10 cellular contexts compared by ENCODE assay signal in the genomic region with DNA sequence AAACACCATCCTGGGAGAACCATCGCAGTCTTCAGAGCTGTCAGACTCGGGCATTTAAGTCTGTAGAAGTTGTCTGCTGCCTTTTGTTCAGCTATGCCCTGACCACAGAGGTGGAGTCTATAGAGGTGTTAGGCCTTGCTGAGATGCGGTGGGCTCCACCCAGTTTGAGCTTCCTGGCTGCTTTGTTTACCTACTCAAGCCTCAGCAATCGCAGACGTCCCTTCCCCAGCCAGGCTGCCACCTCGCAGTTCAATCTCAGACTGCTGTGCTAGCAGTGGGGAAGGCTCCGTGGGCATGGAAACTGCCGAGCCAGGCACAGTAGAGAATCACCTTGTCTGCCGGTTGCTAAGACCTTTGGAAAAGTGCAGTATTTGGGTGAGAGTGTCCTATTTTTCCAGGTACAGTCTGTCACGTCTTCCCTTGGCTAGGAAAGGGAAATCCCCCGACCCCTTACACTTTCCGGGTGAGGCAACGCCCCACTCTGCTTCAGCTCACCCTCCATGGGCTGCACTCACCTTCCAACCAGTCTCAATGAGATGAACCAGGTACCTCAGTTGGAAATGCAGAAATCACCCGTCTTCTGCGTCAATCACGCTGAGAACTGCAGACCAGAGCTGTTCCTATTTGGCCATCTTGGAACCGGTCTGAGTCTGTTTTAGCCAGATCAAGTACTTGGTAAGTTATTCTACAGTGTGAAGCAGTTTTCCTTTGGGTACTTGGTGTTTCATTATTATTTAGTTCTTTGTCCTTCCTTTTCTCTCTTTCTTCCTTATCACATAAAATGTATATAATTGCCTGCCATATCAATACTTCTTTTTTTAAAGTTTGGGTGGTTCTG.
DNase-seq lines count a peak whose midpoint lies in the region; ATAC-seq and TF ChIP-seq lines count a peak whose summit lies in the region.
"Had no signal": no experiment of that assay in that cellular context is flagged by ENCODE, and none has a peak within 500 bp of the region (broad histone marks: within the 10 kb centered on the region; RNA-seq: fewer than 3 reads in every experiment).

No MANE protein-coding gene starts in this region.

- H3K9me3 ChIP-seq in right atrium auricular region (no peaks in the 10 kb centered on the region), upper lobe of right lung (no peaks in the 10 kb centered on the region)

- H3K27me3 ChIP-seq in right atrium auricular region: no peaks in the 10 kb centered on the region
- H3K27me3 ChIP-seq in upper lobe of right lung: no peaks in the 10 kb centered on the region

- H3K27ac ChIP-seq in right atrium auricular region (no peak overlapping the region), upper lobe of right lung (peak overlapping the region; percentile 42)

- peaks cover 33% of the 10 kb centered on the region for H3K4me1 Mint-ChIP-seq in activated T-helper 17 cell treated with anti-CD3 and anti-CD28 coated beads, Interleukin-2, amount 50 U/mL, for 72 hours

- ATAC-seq in Right ventricle myocardium superior (ENCODE audit: poor library complexity): no peak
- peak; percentile 49 for ATAC-seq in activated T-helper 17 cell treated with anti-CD3 and anti-CD28 coated beads, Interleukin-2, amount 50 U/mL, for 72 hours (replicated peaks)
- peak; percentile 29 for ATAC-seq in upper lobe of right lung
- ATAC-seq in HG02884 (IDR thresholded peaks at IDR 0.05; ENCODE audit: unreplicated experiment): no peak

- peaks cover 9% of the 10 kb centered on the region for H3K36me3 Mint-ChIP-seq in activated T-helper 17 cell treated with anti-CD3 and anti-CD28 coated beads, Interleukin-2, amount 50 U/mL, for 72 hours (ENCODE audit: low read depth)

- intact Hi-C loops in Right ventricle myocardium superior (cut with DNase I): no loop called here
- intact Hi-C loops in upper lobe of right lung (cut with DNase I): no loop called here

- no peak for TF ChIP-seq CTCF in right atrium auricular region (IDR thresholded peaks at IDR 0.05)
- no peak for TF ChIP-seq CTCF in upper lobe of right lung (IDR thresholded peaks at IDR 0.05)

- H3K27me3 Mint-ChIP-seq in activated T-helper 17 cell treated with anti-CD3 and anti-CD28 coated beads, Interleukin-2, amount 50 U/mL, for 72 hours: no peaks in the 10 kb centered on the region

- H3K4me3 Mint-ChIP-seq in activated T-helper 17 cell treated with anti-CD3 and anti-CD28 coated beads, Interleukin-2, amount 50 U/mL, for 72 hours: peak overlapping the region; percentile 85
- H3K4me3 Mint-ChIP-seq: H9 had no signal

- H3K36me3 ChIP-seq in right atrium auricular region (no peaks in the 10 kb centered on the region), upper lobe of right lung (no peaks in the 10 kb centered on the region)

- DNase-seq in Right ventricle myocardium superior (peak; percentile 43), right atrium auricular region (ENCODE audit: low spot score) (no peak), mucosa of gallbladder (ENCODE audit: low spot score) (peak; percentile 32), upper lobe of right lung (peak; percentile 63), NCI-H2227 (lab: John Stamatoyannopoulos, UW; ENCODE audit: unreplicated experiment) (no peak), SIG-M5 (lab: John Stamatoyannopoulos, UW) (no peak)
- DNase-seq: H9, head of caudate nucleus had no signal

- H3K4me3 ChIP-seq in right atrium auricular region: no peak overlapping the region
- H3K4me3 ChIP-seq in upper lobe of right lung: peak overlapping the region; percentile 28

- peak overlapping the region; percentile 85 for H3K27ac Mint-ChIP-seq in activated T-helper 17 cell treated with anti-CD3 and anti-CD28 coated beads, Interleukin-2, amount 50 U/mL, for 72 hours

- no peaks in the 10 kb centered on the region for H3K4me1 ChIP-seq in right atrium auricular region
- no peaks in the 10 kb centered on the region for H3K4me1 ChIP-seq in upper lobe of right lung

- H3K9me3 Mint-ChIP-seq in activated T-helper 17 cell treated with anti-CD3 and anti-CD28 coated beads, Interleukin-2, amount 50 U/mL, for 72 hours: peaks cover 19% of the 10 kb centered on the region

Comparison
In these comparisons a context has a peak if more than half of its experiments do, and no peak if none do; other contexts are left out.
1. DNase-seq: peak in Right ventricle myocardium superior (single experiment), mucosa of gallbladder (single experiment) and upper lobe of right lung (single experiment); none in right atrium auricular region (single experiment), NCI-H2227 (single experiment) and SIG-M5 (single experiment).
2. ATAC-seq: peak in activated T-helper 17 cell treated with anti-CD3 and anti-CD28 coated beads, Interleukin-2, amount 50 U/mL, for 72 hours (single experiment) and upper lobe of right lung (single experiment); none in Right ventricle myocardium superior (single experiment) and HG02884 (single experiment).